In the genomic region with DNA sequence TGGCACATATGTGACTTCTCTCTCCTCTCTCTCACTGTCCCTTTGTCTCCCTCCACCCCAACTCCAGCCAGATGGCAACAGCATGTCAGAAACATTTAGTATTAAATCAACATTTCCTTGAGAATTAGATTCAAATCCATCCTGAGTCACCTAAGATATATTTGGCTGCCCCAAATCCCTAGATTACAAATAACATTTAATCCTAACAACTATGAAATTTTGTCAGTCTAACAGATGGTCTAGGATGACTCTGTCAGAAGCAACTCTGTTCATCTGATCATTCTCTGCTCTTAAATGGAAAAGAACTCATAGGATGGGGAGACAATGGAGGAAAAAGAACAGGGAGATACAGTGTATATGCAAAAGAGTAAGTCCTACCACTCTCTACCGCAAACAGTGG, we compare ENCODE assay signal across 13 cellular contexts.
"Had no signal": no experiment of that assay in that cellular context is flagged by ENCODE, and none has a peak within 500 bp of the region (broad histone marks: within the 10 kb centered on the region; RNA-seq: fewer than 3 reads in every experiment).

No MANE protein-coding gene starts in this region.

- H3K9me3 ChIP-seq: esophagus muscularis mucosa, heart right ventricle, right atrium auricular region had no signal

- H3K36me3 ChIP-seq: esophagus muscularis mucosa, heart right ventricle, right atrium auricular region had no signal

- H3K27ac ChIP-seq: esophagus muscularis mucosa had no signal

- H3K27me3 ChIP-seq: esophagus muscularis mucosa, heart right ventricle, right atrium auricular region had no signal

- DNase-seq: activated CD4-positive, alpha-beta T cell treated with anti-CD3 and anti-CD28 coated beads for 48 hours; activated CD8-positive, alpha-beta memory T cell treated with anti-CD3 and anti-CD28 coated beads, Interleukin-2, amount 50 U/mL, for 48 hours; activated CD8-positive, alpha-beta T cell treated with anti-CD3 and anti-CD28 coated beads, Interleukin-2, amount 10 ng/mL, durations not matched to agents 7 days and 5 days; activated naive CD4-positive, alpha-beta T cell; aorta; heart right ventricle; midbrain; naive B cell; T-helper 1 cell; trophoblast cell had no signal

- ATAC-seq: activated CD8-positive, alpha-beta T cell treated with anti-CD3 and anti-CD28 coated beads, Interleukin-2, amount 10 ng/mL, durations not matched to agents 7 days and 5 days; stimulated activated memory B cell treated with anti-CD40 and anti-IgM and Interleukin-4, amounts not matched to agents 10 μg/mL and 1 μg/mL and 100 μg/mL, for 72 hours had no signal

- H3K4me3 ChIP-seq: esophagus muscularis mucosa, heart right ventricle, right atrium auricular region had no signal
